In the genomic region with DNA sequence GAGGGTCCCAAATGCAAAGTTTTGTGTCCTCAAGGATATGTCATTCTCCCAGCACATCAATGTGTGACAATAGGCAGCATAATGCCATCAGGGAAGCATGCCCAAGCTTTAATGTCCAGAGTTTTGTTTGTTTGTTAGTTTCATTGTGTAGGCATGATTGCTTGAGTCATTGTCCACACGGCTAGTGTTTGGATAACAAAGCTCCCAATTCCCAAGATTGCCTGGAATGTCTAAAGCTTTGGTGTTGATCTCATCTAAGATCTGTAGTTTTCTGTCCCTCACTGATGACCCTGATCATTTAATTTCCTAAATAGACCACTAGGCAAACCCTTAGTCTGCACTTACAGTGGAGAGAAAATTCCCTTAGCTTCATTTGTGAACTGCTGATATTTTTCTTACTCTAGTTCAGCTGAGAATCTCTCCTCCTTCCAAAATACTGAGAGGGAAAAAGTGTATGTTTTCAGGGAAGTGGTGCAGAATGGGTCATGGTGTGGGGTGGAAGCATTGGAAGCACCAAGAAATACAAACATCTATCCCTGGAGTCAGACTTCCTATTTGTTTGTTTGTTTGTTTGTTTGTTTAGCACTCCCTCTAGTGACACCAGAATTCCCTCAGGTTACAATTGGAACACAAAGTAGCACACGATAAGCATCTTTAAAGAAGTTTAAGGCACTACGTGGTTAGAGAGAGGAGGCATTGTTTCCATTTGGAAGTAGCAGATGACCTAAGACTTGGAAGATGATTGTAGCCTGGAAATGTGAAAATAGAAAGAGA, we compare ENCODE assay signal across 24 cellular contexts.
DNase-seq lines count a peak whose midpoint lies in the region; ATAC-seq and TF ChIP-seq lines count a peak whose summit lies in the region.
"Had no signal": no experiment of that assay in that cellular context is flagged by ENCODE, and none has a peak within 500 bp of the region (broad histone marks: within the 10 kb centered on the region; RNA-seq: fewer than 3 reads in every experiment).

No MANE protein-coding gene starts in this region.

- no peak for ATAC-seq in HG03095 (IDR thresholded peaks at IDR 0.05; ENCODE audit: unreplicated experiment)
- ATAC-seq: activated naive CD8-positive, alpha-beta T cell treated with anti-CD3 and anti-CD28 coated beads, Interleukin-2, amount 50 U/mL, for 24 hours; heart right ventricle; left ventricle myocardium superior; mucosa of descending colon; PC-3; upper lobe of right lung had no signal

- no peaks in the 10 kb centered on the region for H3K4me1 ChIP-seq in NT2/D1 (ENCODE audit: insufficient read depth, insufficient read length)
- H3K4me1 ChIP-seq: BLaER1, colonic mucosa, upper lobe of right lung had no signal

- peak; percentile 5 for TF ChIP-seq CTCF in foreskin fibroblast (IDR thresholded peaks at IDR 0.05; ENCODE audit: low read depth, low read length)

- no peaks in the 10 kb centered on the region for H3K36me3 ChIP-seq in NT2/D1 (ENCODE audit: insufficient read depth, insufficient read length, low read length)
- H3K36me3 ChIP-seq: BLaER1, colonic mucosa, heart right ventricle, upper lobe of right lung had no signal

- no peak overlapping the region for H3K9ac ChIP-seq in NT2/D1 (ENCODE audit: insufficient read length, low read depth)
- H3K9ac ChIP-seq: BLaER1 had no signal

- peak; percentile 0 for DNase-seq in NCI-H1694 treated with DMSO at 0.1 percent for 48 hours (lab: John Stamatoyannopoulos, UW)
- DNase-seq in NCI-H1694 (lab: John Stamatoyannopoulos, UW): no peak
- DNase-seq in NT2/D1 (ENCODE audit: low read depth, low spot score): peak; percentile 33
- DNase-seq in foreskin fibroblast: peak in 1 of 2 donors; percentile 24
- DNase-seq in NCI-H82 treated with DMSO at 0.1 percent for 48 hours (lab: John Stamatoyannopoulos, UW; ENCODE audit: unreplicated experiment): no peak
- no peak for DNase-seq in GM19240 (ENCODE audit: insufficient read length, low spot score)
- DNase-seq in KG1 (lab: John Stamatoyannopoulos, UW): no peak
- DNase-seq: activated CD4-positive, alpha-beta T cell treated with anti-CD3 and anti-CD28 coated beads, Interleukin-2, amount 10 ng/mL, durations not matched to agents 7 days and 5 days; activated CD8-positive, alpha-beta memory T cell treated with anti-CD3 and anti-CD28 coated beads, Interleukin-2, amount 50 U/mL, for 4 hours; activated naive CD8-positive, alpha-beta T cell treated with anti-CD3 and anti-CD28 coated beads, Interleukin-2, amount 50 U/mL, for 24 hours; colonic mucosa; HCEC 1CT; heart right ventricle; left ventricle myocardium superior; mucosa of descending colon; NCI-H1436; NCI-H2171 treated with DMSO at 0.1 percent for 48 hours; PC-3; SIG-M5; stimulated activated CD4-positive, alpha-beta T cell treated with anti-CD3 and anti-CD28 coated beads, Interleukin-4, amount 100 ng/mL, for 1 hour; upper lobe of right lung had no signal

- H3K9me3 ChIP-seq in NT2/D1 (ENCODE audit: insufficient read depth, low read length): no peaks in the 10 kb centered on the region
- H3K9me3 ChIP-seq: BLaER1, colonic mucosa, heart right ventricle, mucosa of descending colon, upper lobe of right lung had no signal

- no peaks in the 10 kb centered on the region for H3K27me3 ChIP-seq in NT2/D1 (ENCODE audit: insufficient read depth, insufficient read length)
- H3K27me3 ChIP-seq: BLaER1, colonic mucosa, heart right ventricle, upper lobe of right lung had no signal

- H3K4me3 ChIP-seq in NT2/D1 (ENCODE audit: insufficient read length, low read depth): no peak overlapping the region
- H3K4me3 ChIP-seq in foreskin fibroblast (ENCODE audit: low read depth in 1 of 2, low read length in 2 of 2): no peak overlapping the region
- H3K4me3 ChIP-seq: BLaER1, colonic mucosa, heart right ventricle, mucosa of descending colon, smooth muscle cell, upper lobe of right lung had no signal

Comparison
In these comparisons a context has a peak if more than half of its experiments do, and no peak if none do; other contexts are left out.
1. DNase-seq: peak in NCI-H1694 treated with DMSO at 0.1 percent for 48 hours (single experiment) and NT2/D1 (single experiment); none in NCI-H1694 (single experiment), NCI-H82 treated with DMSO at 0.1 percent for 48 hours (single experiment), GM19240 (single experiment) and KG1 (single experiment).